Comparison of ENCODE assay signal across 1 cellular context in genomic region chr16:89312598-89313299, GRCh38.
TF ChIP-seq lines count a peak whose summit lies in the region.

No MANE protein-coding gene starts in this region.

TF ChIP-seq in GM12878, 131 proteins besides CTCF, POLR2A, EP300 and RAD21:
- TF ChIP-seq NKRF (conservative IDR thresholded peaks at IDR 0.05): no peak
- TF ChIP-seq SIX5 (IDR thresholded peaks at IDR 0.05; ENCODE audit: low read depth, low read length, severe bottlenecking): no peak
- no peak for TF ChIP-seq TCF7 (IDR thresholded peaks at IDR 0.05; ENCODE audit: borderline replicate concordance)
- no peak for TF ChIP-seq SIN3A (IDR thresholded peaks at IDR 0.05; ENCODE audit: low read depth, low read length)
- TF ChIP-seq SREBF1 (IDR thresholded peaks at IDR 0.05; ENCODE audit: low read length): no peak
- no peak for TF ChIP-seq MTA2 (IDR thresholded peaks at IDR 0.05; ENCODE audit: low read depth)
- no peak for TF ChIP-seq ATF7 (IDR thresholded peaks at IDR 0.05; ENCODE audit: low read depth)
- TF ChIP-seq ZBED1 (IDR thresholded peaks at IDR 0.05; ENCODE audit: borderline replicate concordance): no peak
- no peak for TF ChIP-seq NBN (IDR thresholded peaks at IDR 0.05)
- no peak for TF ChIP-seq E4F1 (IDR thresholded peaks at IDR 0.05; ENCODE audit: borderline replicate concordance, partially characterized antibody)
- no peak for TF ChIP-seq ESRRA (IDR thresholded peaks at IDR 0.05; ENCODE audit: low read length)
- no peak for TF ChIP-seq PAX8 (IDR thresholded peaks at IDR 0.05)
- no peak for TF ChIP-seq RCOR1 (conservative IDR thresholded peaks at IDR 0.05; ENCODE audit: low read depth, low read length)
- TF ChIP-seq NFIC (IDR thresholded peaks at IDR 0.05; ENCODE audit: low read depth, low read length): no peak
- TF ChIP-seq ZSCAN29 (IDR thresholded peaks at IDR 0.05): no peak
- no peak for TF ChIP-seq CHD2 (IDR thresholded peaks at IDR 0.05; ENCODE audit: borderline replicate concordance, low read depth, low read length)
- no peak for TF ChIP-seq BHLHE40 (IDR thresholded peaks at IDR 0.05; ENCODE audit: borderline replicate concordance in 1 of 2, low read depth in 2 of 2, low read length in 1 of 2)
TF ChIP-seq in GM12878: peak in this region for 0.
